36 cellular contexts compared by ENCODE assay signal in the genomic region with DNA sequence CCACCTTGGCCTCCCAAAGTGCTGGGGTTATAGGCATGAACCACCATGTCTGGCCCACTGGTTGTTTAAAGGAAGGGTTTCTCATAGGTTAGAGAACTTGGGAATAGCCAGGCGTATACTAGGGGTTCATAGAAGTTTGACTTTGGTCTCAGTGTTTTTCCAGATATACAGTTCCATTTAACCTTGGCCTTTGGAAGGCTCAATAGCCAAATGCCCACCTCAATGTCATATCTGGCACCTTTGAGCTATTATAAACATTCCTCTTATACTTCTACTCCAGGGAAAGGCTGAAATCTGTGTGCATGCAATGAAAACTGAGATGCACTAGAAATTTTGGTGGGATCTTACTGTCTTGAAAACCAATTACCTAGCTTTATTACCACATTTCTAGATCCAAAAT. TPM values are rescaled to one million over a fixed set of nuclear protein-coding genes. Genes with fewer than 3 reads are reported as not detected.
"Had no signal": no experiment of that assay in that cellular context is flagged by ENCODE, and none has a peak within 500 bp of the region (broad histone marks: within the 10 kb centered on the region; RNA-seq: fewer than 3 reads in every experiment).

No MANE protein-coding gene starts in this region.

- H3K36me3 ChIP-seq: MG63 had no signal

- H3K9me3 ChIP-seq: MG63 had no signal

- H3K27me3 ChIP-seq: MG63 had no signal

- DNase-seq: Karpas-422, Kasumi-1, MG63, MM.1S, MV-4-11, NCI-H1048, NCI-H1092, NCI-H1092 treated with DMSO at 0.1 percent for 48 hours, NCI-H1105, NCI-H1105 treated with DMSO at 0.1 percent for 48 hours, NCI-H1417, NCI-H1417 treated with DMSO at 0.1 percent for 48 hours, NCI-H1436, NCI-H1436 treated with DMSO at 0.1 percent for 48 hours, NCI-H146, NCI-H1694, NCI-H1694 treated with DMSO at 0.1 percent for 48 hours, NCI-H187, NCI-H187 treated with DMSO at 0.1 percent for 48 hours, NCI-H1930, NCI-H2029, NCI-H2029 treated with DMSO at 0.1 percent for 48 hours, NCI-H2081, NCI-H2081 treated with DMSO at 0.1 percent for 48 hours, NCI-H2107, NCI-H2171, NCI-H2171 treated with DMSO at 0.1 percent for 48 hours, NCI-H2227 treated with DMSO at 0.1 percent for 48 hours, NCI-H226, NCI-H345, NCI-H446, NCI-H446 treated with DMSO at 0.1 percent for 48 hours, NCI-H510A, NCI-H510A treated with DMSO at 0.1 percent for 48 hours had no signal

- H3K4me3 ChIP-seq: MG63 had no signal

RNA-seq across cellular contexts. Expression of gene PROM1, which starts 47.5 kb away (rescaled TPM):
- total RNA-seq: LHCN-M2, MCF 10A had no signal
